ENCODE assay signal across 24 cellular contexts in genomic region chr14:23535943-23536342, GRCh38. TPM values are rescaled to one million over a fixed set of nuclear protein-coding genes. Genes with fewer than 3 reads are reported as not detected.
DNase-seq lines count a peak whose midpoint lies in the region; ATAC-seq, FAIRE-seq and TF ChIP-seq lines count a peak whose summit lies in the region.
"Had no signal": no experiment of that assay in that cellular context is flagged by ENCODE, and none has a peak within 500 bp of the region (broad histone marks: within the 10 kb centered on the region; RNA-seq: fewer than 3 reads in every experiment).

No MANE protein-coding gene starts in this region.

- CTCF ChIA-PET in HepG2 (lab: Yijun Ruan, JAX; ENCODE audit: low intra/inter-chr PET ratio, low total read pairs): no interaction called here

- no peak for TF ChIP-seq RAD21 in HepG2 (CRISPR knock-in tag; IDR thresholded peaks at IDR 0.05)

- H3K79me2 ChIP-seq in HepG2 (ENCODE audit: insufficient read depth, low read length) (no peaks in the 10 kb centered on the region), astrocyte (ENCODE audit: insufficient read depth, low read length) (no peaks in the 10 kb centered on the region), mesendoderm (ENCODE audit: control insufficient read depth, insufficient read depth, low read length) (no peaks in the 10 kb centered on the region)

- H3K4me3 Mint-ChIP-seq in astrocyte (ENCODE audit: unreplicated experiment): no peak overlapping the region
- H3K4me3 Mint-ChIP-seq in natural killer cell treated with Interleukin-12 subunit alpha and Interleukin-12 subunit beta and Interleukin-15 and Interleukin-18, amount 100 ng/mL, for 72 hours: no peak overlapping the region
- H3K4me3 Mint-ChIP-seq: CD4-positive, alpha-beta T cell; HFFc6; IgD-negative memory B cell had no signal

- H3K4me1 ChIP-seq in HepG2 (ENCODE audit: insufficient read depth, low read length) (no peaks in the 10 kb centered on the region), right lobe of liver (no peaks in the 10 kb centered on the region), astrocyte (ENCODE audit: insufficient read depth, low read length) (peaks cover 3% of the 10 kb centered on the region), mesendoderm (ENCODE audit: control insufficient read depth, low read depth, low read length) (peaks cover 14% of the 10 kb centered on the region)
- H3K4me1 ChIP-seq: A549 had no signal

- ATAC-seq in HepG2 (no peak), right lobe of liver (no peak), GM19463 (IDR thresholded peaks at IDR 0.05; ENCODE audit: unreplicated experiment) (no peak)
- no peak for ATAC-seq in natural killer cell treated with Interleukin-12 subunit alpha and Interleukin-12 subunit beta and Interleukin-15 and Interleukin-18, amount 100 ng/mL, for 72 hours
- ATAC-seq: A549, GM12878, HCT116 had no signal

- no peak overlapping the region for H3K4me2 ChIP-seq in HepG2 (ENCODE audit: low read depth, low read length)
- no peak overlapping the region for H3K4me2 ChIP-seq in astrocyte (ENCODE audit: low read length)
- no peak overlapping the region for H3K4me2 ChIP-seq in mesendoderm (ENCODE audit: low read length)
- H3K4me2 ChIP-seq: A549 had no signal

- WGBS in HepG2 (ENCODE audit: low lambda C conversion rate): 88% methylated on average over 4 of the region's 4 CpGs
- WGBS in right lobe of liver (ENCODE audit: insufficient coverage, low coverage, low lambda C conversion rate, missing lambda C conversion rate): 67% methylated on average over 4 of the region's 4 CpGs
- no CpG with 5 or more reads among the region's 4 CpGs for whole genome bisulfite sequencing in mesendoderm (ENCODE audit: extremely low coverage, insufficient coverage, low lambda C conversion rate)

- in situ Hi-C loops in HepG2 (cut with HindIII; ENCODE audit: extremely low pct_ligation_motif_present, low pct_unique_long_range_greater_than_20kb): no loop called here

- H3K4me1 Mint-ChIP-seq in astrocyte (ENCODE audit: low read depth, unreplicated experiment): peaks cover 24% of the 10 kb centered on the region
- H3K4me1 Mint-ChIP-seq in natural killer cell treated with Interleukin-12 subunit alpha and Interleukin-12 subunit beta and Interleukin-15 and Interleukin-18, amount 100 ng/mL, for 72 hours (ENCODE audit: low read depth in 2 of 2): peaks cover 0 to 2% of the 10 kb centered on the region in 2 donors

- H3K27me3 ChIP-seq in HepG2 (ENCODE audit: control insufficient read depth in 1 of 2, insufficient read depth in 2 of 2, low read length in 2 of 2): no peaks in the 10 kb centered on the region
- H3K27me3 ChIP-seq in right lobe of liver: no peaks in the 10 kb centered on the region
- H3K27me3 ChIP-seq in astrocyte (ENCODE audit: insufficient read depth, low read length): no peaks in the 10 kb centered on the region
- no peaks in the 10 kb centered on the region for H3K27me3 ChIP-seq in mesendoderm (ENCODE audit: insufficient read depth, low read length, poor library complexity)

- no peak overlapping the region for H2BK15ac ChIP-seq in mesendoderm (replicated peaks; ENCODE audit: low read depth)

- H3K23ac ChIP-seq in mesendoderm (ENCODE audit: low read length): no peak overlapping the region

- no peaks in the 10 kb centered on the region for H3K79me1 ChIP-seq in mesendoderm (ENCODE audit: low read length)

- H3K4me3 ChIP-seq in HepG2 (replicated peaks in 1 of 3; ENCODE audit: insufficient read depth in 1 of 3, low read depth in 2 of 3, low read length in 3 of 3) (no peak overlapping the region), right lobe of liver (no peak overlapping the region), astrocyte (ENCODE audit: insufficient read depth, low read depth, low read length) (no peak overlapping the region), mesendoderm (ENCODE audit: low read length) (no peak overlapping the region)
- H3K4me3 ChIP-seq: A549, GM12878 had no signal

- no peaks in the 10 kb centered on the region for H3K9me3 Mint-ChIP-seq in astrocyte (ENCODE audit: unreplicated experiment)
- H3K9me3 Mint-ChIP-seq in natural killer cell treated with Interleukin-12 subunit alpha and Interleukin-12 subunit beta and Interleukin-15 and Interleukin-18, amount 100 ng/mL, for 72 hours: no peaks in the 10 kb centered on the region
- H3K9me3 Mint-ChIP-seq: CD4-positive, alpha-beta T cell; HFFc6; IgD-negative memory B cell had no signal

- H3K36me3 ChIP-seq in HepG2 (replicated peaks in 1 of 2; ENCODE audit: control insufficient read depth in 1 of 2, insufficient read depth in 2 of 2, low read length in 2 of 2) (no peaks in the 10 kb centered on the region), right lobe of liver (no peaks in the 10 kb centered on the region), astrocyte (ENCODE audit: insufficient read depth, low read length) (no peaks in the 10 kb centered on the region), mesendoderm (ENCODE audit: control insufficient read depth, insufficient read depth, low read length) (no peaks in the 10 kb centered on the region)

- no peaks in the 10 kb centered on the region for H4K20me1 ChIP-seq in HepG2 (ENCODE audit: insufficient read depth, low read length)
- H4K20me1 ChIP-seq in astrocyte (ENCODE audit: insufficient read depth, low read length): no peaks in the 10 kb centered on the region

- no peak for TF ChIP-seq CTCF in HepG2 (CRISPR knock-in tag; IDR thresholded peaks at IDR 0.05)
- TF ChIP-seq CTCF in right lobe of liver (IDR thresholded peaks at IDR 0.05): no peak
- no peak for TF ChIP-seq CTCF in astrocyte (IDR thresholded peaks at IDR 0.05; ENCODE audit: insufficient read depth, low read depth, low read length)

- H3K27me3 Mint-ChIP-seq in astrocyte (ENCODE audit: low read depth, unreplicated experiment): no peaks in the 10 kb centered on the region
- no peaks in the 10 kb centered on the region for H3K27me3 Mint-ChIP-seq in natural killer cell treated with Interleukin-12 subunit alpha and Interleukin-12 subunit beta and Interleukin-15 and Interleukin-18, amount 100 ng/mL, for 72 hours

- peaks cover 19% of the 10 kb centered on the region for H3K36me3 Mint-ChIP-seq in astrocyte (ENCODE audit: low read depth, unreplicated experiment)
- no peaks in the 10 kb centered on the region for H3K36me3 Mint-ChIP-seq in natural killer cell treated with Interleukin-12 subunit alpha and Interleukin-12 subunit beta and Interleukin-15 and Interleukin-18, amount 100 ng/mL, for 72 hours

- intact Hi-C loops in HepG2 (cut with micrococcal nuclease; ENCODE audit: unreplicated experiment) (no loop called here), right lobe of liver (cut with DNase I) (loop anchor here in 1 of 2 donors (10.0 kb wide), 1 partner anchor 51 kb away; no protein-coding TSS in a partner anchor)

- no peak overlapping the region for H4K5ac ChIP-seq in mesendoderm (ENCODE audit: low read length)

- H3K27ac Mint-ChIP-seq in astrocyte (ENCODE audit: unreplicated experiment): peak overlapping the region; percentile 31
- H3K27ac Mint-ChIP-seq in natural killer cell treated with Interleukin-12 subunit alpha and Interleukin-12 subunit beta and Interleukin-15 and Interleukin-18, amount 100 ng/mL, for 72 hours: no peak overlapping the region
- H3K27ac Mint-ChIP-seq: CD4-positive, alpha-beta T cell; HFFc6; IgD-negative memory B cell had no signal

- FAIRE-seq in HepG2 (lab: Jason Lieb, UNC): no peak
- FAIRE-seq in astrocyte (lab: Jason Lieb, UNC): no peak
- FAIRE-seq: A549, GM12878, GM19239, H54 had no signal

- DNase-seq in HepG2 (ENCODE audit: low spot score) (no peak), right lobe of liver (no peak), astrocyte (ENCODE audit: low read depth) (no peak), mesendoderm (no peak), pons (ENCODE audit: low spot score) (no peak), HUDEP-2 (lab: John Stamatoyannopoulos, UW; ENCODE audit: unreplicated experiment in 76 of 76) (no peak)
- no peak for DNase-seq in natural killer cell treated with Interleukin-12 subunit alpha and Interleukin-12 subunit beta and Interleukin-15 and Interleukin-18, amount 100 ng/mL, for 72 hours (ENCODE audit: low spot score)
- DNase-seq: AML-193; Calu3; CD4-positive, alpha-beta T cell; DMS79 treated with DMSO at 0.1 percent for 48 hours; HFFc6; KBM-7 had no signal

- TF ChIP-seq EP300 in HepG2 (IDR thresholded peaks at IDR 0.05; ENCODE audit: low read depth in 2 of 2, low read length in 2 of 2) (no peak), HepG2 (CRISPR knock-in tag; IDR thresholded peaks at IDR 0.05; ENCODE audit: borderline replicate concordance) (no peak)

- no peak overlapping the region for H2AK5ac ChIP-seq in mesendoderm (ENCODE audit: low read length)

- H2AFZ ChIP-seq in HepG2 (ENCODE audit: low read length) (no peak overlapping the region), astrocyte (ENCODE audit: low read depth, low read length) (no peak overlapping the region)

- TF ChIP-seq POLR2A in HepG2 (IDR thresholded peaks at IDR 0.05; ENCODE audit: insufficient read depth in 1 of 2, low read depth in 2 of 2, low read length in 2 of 2) (no peak), right lobe of liver (IDR thresholded peaks at IDR 0.05) (no peak)

- H3K9ac ChIP-seq in HepG2 (ENCODE audit: insufficient read depth, low read depth, low read length): no peak overlapping the region
- no peak overlapping the region for H3K9ac ChIP-seq in astrocyte (ENCODE audit: low read length)
- H3K9ac ChIP-seq in mesendoderm (ENCODE audit: low read length): no peak overlapping the region

- no peaks in the 10 kb centered on the region for H3K9me3 ChIP-seq in HepG2 (ENCODE audit: low read length)
- no peaks in the 10 kb centered on the region for H3K9me3 ChIP-seq in right lobe of liver
- H3K9me3 ChIP-seq in astrocyte (ENCODE audit: insufficient read depth, low read depth, low read length): no peaks in the 10 kb centered on the region
- H3K9me3 ChIP-seq: A549 had no signal

- no peak overlapping the region for H2BK120ac ChIP-seq in mesendoderm (ENCODE audit: low read depth, low read length)

- H3K18ac ChIP-seq in mesendoderm (ENCODE audit: low read length): no peak overlapping the region

- H3K27ac ChIP-seq in HepG2 (ENCODE audit: extremely low read length, insufficient read depth, low read length) (no peak overlapping the region), right lobe of liver (no peak overlapping the region), astrocyte (ENCODE audit: low read depth, low read length) (no peak overlapping the region), mesendoderm (ENCODE audit: low read depth, low read length) (no peak overlapping the region)
- H3K27ac ChIP-seq: 22Rv1, A549, C4-2B, HL-60 had no signal

- no peak overlapping the region for H2BK5ac ChIP-seq in mesendoderm (ENCODE audit: low read length)

- no peak overlapping the region for H4K8ac ChIP-seq in mesendoderm (ENCODE audit: low read depth, low read length)

- peak overlapping the region; percentile 17 for H3K56ac ChIP-seq in mesendoderm (ENCODE audit: low read length)

- POLR2A ChIA-PET in HepG2 (lab: Yijun Ruan, JAX): interaction anchor here (3.5 kb wide), 1 partner anchor 20 kb away, joined by 17 read pairs; the partner anchor contains the start of gene THTPA

- no peak overlapping the region for H3K4ac ChIP-seq in mesendoderm (ENCODE audit: low read depth, low read length)

- no TSS peak for BruUV-seq in HepG2 (replicated peaks; lab: Mats Ljungman, UMichigan)

RNA-seq across cellular contexts. Expression of gene ZFHX2, which starts 15.6 kb away (rescaled TPM):
- 0.44 and 0.49 TPM in 2 replicates for total RNA-seq in HepG2 (2016; rRNA removed; fragmentation: Illumina TruSeq; extraction: Trizol)
- total RNA-seq in HepG2 (2016; cell fraction: cytosol; rRNA removed; fragmentation: Illumina TruSeq; extraction: Trizol; ENCODE audit: low read depth): 0.81 and 0.88 TPM in 2 replicates
- 0.39 and 0.40 TPM in 2 replicates for total RNA-seq in HepG2 (2016; cell fraction: insoluble cytoplasmic fraction; rRNA removed; fragmentation: Illumina TruSeq; extraction: Trizol)
- total RNA-seq in HepG2 (2016; cell fraction: membrane; rRNA removed; fragmentation: Illumina TruSeq; extraction: Trizol): 0.49 and 0.62 TPM in 2 replicates
- total RNA-seq in HepG2 (2016; cell fraction: nucleus; rRNA removed; fragmentation: Illumina TruSeq; extraction: Trizol): 0.78 and 1.1 TPM in 2 replicates
- 0.17 and 0.24 TPM in 2 replicates for polyA plus RNA-seq in HepG2 (2011; rRNA removed)
- polyA plus RNA-seq in HepG2 (2011; cell fraction: cytosol; rRNA removed): 0.04 and 0.22 TPM in 2 replicates
- 1.2 and 1.4 TPM in 2 replicates for polyA plus RNA-seq in HepG2 (2011; cell fraction: nucleus; rRNA removed)
- polyA plus RNA-seq in HepG2 (2012): 0.92 and 0.93 TPM in 2 replicates
- 0.29 TPM in 2 replicates for polyA plus RNA-seq in HepG2 (2016; cell fraction: cytosol; fragmentation: Illumina TruSeq; extraction: Trizol; ENCODE audit: low read depth)
- 0.53 and 0.73 TPM in 2 replicates for polyA plus RNA-seq in HepG2 (2016; cell fraction: insoluble cytoplasmic fraction; fragmentation: Illumina TruSeq; extraction: Trizol; ENCODE audit: low read depth)
- 0.19 and 0.22 TPM in 2 replicates for polyA plus RNA-seq in HepG2 (2016; cell fraction: membrane; fragmentation: Illumina TruSeq; extraction: Trizol; ENCODE audit: low read depth)
- 0.79 and 1.2 TPM in 2 replicates for polyA plus RNA-seq in HepG2 (2016; cell fraction: nucleus; fragmentation: Illumina TruSeq; extraction: Trizol; ENCODE audit: insufficient read depth, low read depth)
- 0.21 and 1.7 TPM in 2 replicates for polyA minus RNA-seq in HepG2 (2011; rRNA and poly(A)+ RNA removed; ENCODE audit: low replicate concordance)
- polyA minus RNA-seq in HepG2 (2011; cell fraction: cytosol; rRNA and poly(A)+ RNA removed): 0.26 and 1.6 TPM in 2 replicates
- polyA minus RNA-seq in HepG2 (2011; cell fraction: nucleus; rRNA and poly(A)+ RNA removed): 1.7 and 2.2 TPM in 2 replicates
- total RNA-seq in right lobe of liver: under 1 TPM; 0.33 to 0.83 (median 0.47) TPM
- 27.3 TPM in 2 replicates for total RNA-seq in astrocyte
- polyA plus RNA-seq in mesendoderm (2013, experiment 1 of 2): 6.4 TPM
- 6.7 TPM for polyA plus RNA-seq in mesendoderm (2013, experiment 2 of 2)
- total RNA-seq in natural killer cell treated with Interleukin-12 subunit alpha and Interleukin-12 subunit beta and Interleukin-15 and Interleukin-18, amount 100 ng/mL, for 72 hours: 1 to 10 TPM; 2.8 to 4.9 TPM

RNA-seq across cellular contexts. Expression of gene THTPA, which starts 20.1 kb away (rescaled TPM):
- 7.1 and 7.4 TPM in 2 replicates for total RNA-seq in HepG2 (2016; rRNA removed; fragmentation: Illumina TruSeq; extraction: Trizol)
- total RNA-seq in HepG2 (2016; cell fraction: cytosol; rRNA removed; fragmentation: Illumina TruSeq; extraction: Trizol; ENCODE audit: low read depth): 6.0 and 6.1 TPM in 2 replicates
- total RNA-seq in HepG2 (2016; cell fraction: insoluble cytoplasmic fraction; rRNA removed; fragmentation: Illumina TruSeq; extraction: Trizol): 7.7 and 8.0 TPM in 2 replicates
- 12.8 and 13.3 TPM in 2 replicates for total RNA-seq in HepG2 (2016; cell fraction: membrane; rRNA removed; fragmentation: Illumina TruSeq; extraction: Trizol)
- 5.8 and 5.9 TPM in 2 replicates for total RNA-seq in HepG2 (2016; cell fraction: nucleus; rRNA removed; fragmentation: Illumina TruSeq; extraction: Trizol)
- 8.2 and 8.7 TPM in 2 replicates for polyA plus RNA-seq in HepG2 (2011; rRNA removed)
- 3.6 and 5.0 TPM in 2 replicates for polyA plus RNA-seq in HepG2 (2011; cell fraction: cytosol; rRNA removed)
- polyA plus RNA-seq in HepG2 (2011; cell fraction: nucleus; rRNA removed): 11.3 and 17.7 TPM in 2 replicates
- 3.9 and 4.2 TPM in 2 replicates for polyA plus RNA-seq in HepG2 (2012)
- polyA plus RNA-seq in HepG2 (2016; cell fraction: cytosol; fragmentation: Illumina TruSeq; extraction: Trizol; ENCODE audit: low read depth): 14.5 and 18.4 TPM in 2 replicates
- 11.7 and 13.4 TPM in 2 replicates for polyA plus RNA-seq in HepG2 (2016; cell fraction: insoluble cytoplasmic fraction; fragmentation: Illumina TruSeq; extraction: Trizol; ENCODE audit: low read depth)
- polyA plus RNA-seq in HepG2 (2016; cell fraction: membrane; fragmentation: Illumina TruSeq; extraction: Trizol; ENCODE audit: low read depth): 18.6 and 20.0 TPM in 2 replicates
- polyA plus RNA-seq in HepG2 (2016; cell fraction: nucleus; fragmentation: Illumina TruSeq; extraction: Trizol; ENCODE audit: insufficient read depth, low read depth): 11.0 and 11.3 TPM in 2 replicates
- 10.0 and 22.9 TPM in 2 replicates for polyA minus RNA-seq in HepG2 (2011; rRNA and poly(A)+ RNA removed; ENCODE audit: low replicate concordance)
- 2.5 and 3.6 TPM in 2 replicates for polyA minus RNA-seq in HepG2 (2011; cell fraction: cytosol; rRNA and poly(A)+ RNA removed)
- polyA minus RNA-seq in HepG2 (2011; cell fraction: nucleus; rRNA and poly(A)+ RNA removed): 6.8 and 7.2 TPM in 2 replicates
- 10 to 100 TPM in 4 of 6 experiments, 1 to 10 TPM in 2; 8.2 to 15.0 (median 11.4) TPM for total RNA-seq in right lobe of liver
- total RNA-seq in astrocyte: 6.8 and 8.1 TPM in 2 replicates
- polyA plus RNA-seq in mesendoderm (2013, experiment 1 of 2): 5.0 TPM
- polyA plus RNA-seq in mesendoderm (2013, experiment 2 of 2): 5.9 TPM
- 10 to 100 TPM; 10.6 to 11.7 TPM for total RNA-seq in natural killer cell treated with Interleukin-12 subunit alpha and Interleukin-12 subunit beta and Interleukin-15 and Interleukin-18, amount 100 ng/mL, for 72 hours

RNA-seq across cellular contexts. Expression of gene AP1G2, which starts 31.6 kb away (rescaled TPM):
- total RNA-seq in HepG2 (2016; rRNA removed; fragmentation: Illumina TruSeq; extraction: Trizol): 39.4 and 96.9 TPM in 2 replicates
- total RNA-seq in HepG2 (2016; cell fraction: cytosol; rRNA removed; fragmentation: Illumina TruSeq; extraction: Trizol; ENCODE audit: low read depth): 27.1 and 29.2 TPM in 2 replicates
- 43.1 and 100 TPM in 2 replicates for total RNA-seq in HepG2 (2016; cell fraction: insoluble cytoplasmic fraction; rRNA removed; fragmentation: Illumina TruSeq; extraction: Trizol)
- total RNA-seq in HepG2 (2016; cell fraction: membrane; rRNA removed; fragmentation: Illumina TruSeq; extraction: Trizol): 15.6 and 15.9 TPM in 2 replicates
- total RNA-seq in HepG2 (2016; cell fraction: nucleus; rRNA removed; fragmentation: Illumina TruSeq; extraction: Trizol): 143 and 149 TPM in 2 replicates
- polyA plus RNA-seq in HepG2 (2011; rRNA removed): 611 and 685 TPM in 2 replicates
- 118 and 170 TPM in 2 replicates for polyA plus RNA-seq in HepG2 (2011; cell fraction: cytosol; rRNA removed)
- polyA plus RNA-seq in HepG2 (2011; cell fraction: nucleus; rRNA removed): 4,733 and 5,679 TPM in 2 replicates
- polyA plus RNA-seq in HepG2 (2012): 202 and 318 TPM in 2 replicates
- 12.6 and 13.8 TPM in 2 replicates for polyA plus RNA-seq in HepG2 (2016; cell fraction: cytosol; fragmentation: Illumina TruSeq; extraction: Trizol; ENCODE audit: low read depth)
- polyA plus RNA-seq in HepG2 (2016; cell fraction: insoluble cytoplasmic fraction; fragmentation: Illumina TruSeq; extraction: Trizol; ENCODE audit: low read depth): 49.4 and 63.1 TPM in 2 replicates
- polyA plus RNA-seq in HepG2 (2016; cell fraction: membrane; fragmentation: Illumina TruSeq; extraction: Trizol; ENCODE audit: low read depth): 18.9 and 19.4 TPM in 2 replicates
- polyA plus RNA-seq in HepG2 (2016; cell fraction: nucleus; fragmentation: Illumina TruSeq; extraction: Trizol; ENCODE audit: insufficient read depth, low read depth): 559 and 594 TPM in 2 replicates
- polyA minus RNA-seq in HepG2 (2011; rRNA and poly(A)+ RNA removed; ENCODE audit: low replicate concordance): 166 and 365 TPM in 2 replicates
- 55.5 and 58.2 TPM in 2 replicates for polyA minus RNA-seq in HepG2 (2011; cell fraction: cytosol; rRNA and poly(A)+ RNA removed)
- 527 and 596 TPM in 2 replicates for polyA minus RNA-seq in HepG2 (2011; cell fraction: nucleus; rRNA and poly(A)+ RNA removed)
- total RNA-seq in right lobe of liver: 10 to 100 TPM; 13.6 to 25.9 (median 23.0) TPM
- total RNA-seq in astrocyte: 73.6 and 80.9 TPM in 2 replicates
- 44.0 TPM for polyA plus RNA-seq in mesendoderm (2013, experiment 1 of 2)
- 46.8 TPM for polyA plus RNA-seq in mesendoderm (2013, experiment 2 of 2)
- 100 to 1,000 TPM; 151 to 229 TPM for total RNA-seq in natural killer cell treated with Interleukin-12 subunit alpha and Interleukin-12 subunit beta and Interleukin-15 and Interleukin-18, amount 100 ng/mL, for 72 hours

RNA-seq across cellular contexts. Expression of gene JPH4, which starts 42.6 kb away (rescaled TPM):
- total RNA-seq in HepG2 (2016; rRNA removed; fragmentation: Illumina TruSeq; extraction: Trizol): 0.14 and 0.22 TPM in 2 replicates
- total RNA-seq in HepG2 (2016; cell fraction: cytosol; rRNA removed; fragmentation: Illumina TruSeq; extraction: Trizol; ENCODE audit: low read depth): 0.10 TPM in 1 of 2 replicates, not detected in the other
- 0.13 and 0.15 TPM in 2 replicates for total RNA-seq in HepG2 (2016; cell fraction: insoluble cytoplasmic fraction; rRNA removed; fragmentation: Illumina TruSeq; extraction: Trizol)
- total RNA-seq in HepG2 (2016; cell fraction: membrane; rRNA removed; fragmentation: Illumina TruSeq; extraction: Trizol): 0.10 and 0.22 TPM in 2 replicates
- total RNA-seq in HepG2 (2016; cell fraction: nucleus; rRNA removed; fragmentation: Illumina TruSeq; extraction: Trizol): 0.12 and 0.44 TPM in 2 replicates
- 0.08 and 0.16 TPM in 2 replicates for polyA plus RNA-seq in HepG2 (2011; rRNA removed)
- polyA plus RNA-seq in HepG2 (2011; cell fraction: cytosol; rRNA removed): 0.15 and 0.18 TPM in 2 replicates
- polyA plus RNA-seq in HepG2 (2011; cell fraction: nucleus; rRNA removed): 1.1 TPM in 2 replicates
- polyA plus RNA-seq in HepG2 (2012): 0.16 and 0.54 TPM in 2 replicates
- 0.05 and 0.10 TPM in 2 replicates for polyA plus RNA-seq in HepG2 (2016; cell fraction: cytosol; fragmentation: Illumina TruSeq; extraction: Trizol; ENCODE audit: low read depth)
- polyA plus RNA-seq in HepG2 (2016; cell fraction: insoluble cytoplasmic fraction; fragmentation: Illumina TruSeq; extraction: Trizol; ENCODE audit: low read depth): 0.22 and 0.33 TPM in 2 replicates
- 0.10 and 0.17 TPM in 2 replicates for polyA plus RNA-seq in HepG2 (2016; cell fraction: membrane; fragmentation: Illumina TruSeq; extraction: Trizol; ENCODE audit: low read depth)
- 0.42 and 0.55 TPM in 2 replicates for polyA plus RNA-seq in HepG2 (2016; cell fraction: nucleus; fragmentation: Illumina TruSeq; extraction: Trizol; ENCODE audit: insufficient read depth, low read depth)
- polyA minus RNA-seq in HepG2 (2011; rRNA and poly(A)+ RNA removed; ENCODE audit: low replicate concordance): 0.18 TPM in 1 of 2 replicates, not detected in the other
- polyA minus RNA-seq in HepG2 (2011; cell fraction: cytosol; rRNA and poly(A)+ RNA removed): 0.35 TPM in 1 of 2 replicates, not detected in the other
- 0.13 and 0.25 TPM in 2 replicates for polyA minus RNA-seq in HepG2 (2011; cell fraction: nucleus; rRNA and poly(A)+ RNA removed)
- total RNA-seq in right lobe of liver: under 1 TPM in 3 of 6 experiments, not detected in 3; 0.07 to 0.20 (median 0.19) TPM
- total RNA-seq in astrocyte: 0.87 and 1.1 TPM in 2 replicates
- polyA plus RNA-seq in mesendoderm (2013, experiment 1 of 2): 2.1 TPM
- polyA plus RNA-seq in mesendoderm (2013, experiment 2 of 2): 2.1 TPM
- total RNA-seq in natural killer cell treated with Interleukin-12 subunit alpha and Interleukin-12 subunit beta and Interleukin-15 and Interleukin-18, amount 100 ng/mL, for 72 hours: under 1 TPM in 1 of 2 donors, not detected in 1; 0.07 TPM
- total RNA-seq: Calu3; CD4-positive, alpha-beta T cell; HFFc6 had no signal
- polyA plus RNA-seq: BJ had no signal
